In the genomic region with DNA sequence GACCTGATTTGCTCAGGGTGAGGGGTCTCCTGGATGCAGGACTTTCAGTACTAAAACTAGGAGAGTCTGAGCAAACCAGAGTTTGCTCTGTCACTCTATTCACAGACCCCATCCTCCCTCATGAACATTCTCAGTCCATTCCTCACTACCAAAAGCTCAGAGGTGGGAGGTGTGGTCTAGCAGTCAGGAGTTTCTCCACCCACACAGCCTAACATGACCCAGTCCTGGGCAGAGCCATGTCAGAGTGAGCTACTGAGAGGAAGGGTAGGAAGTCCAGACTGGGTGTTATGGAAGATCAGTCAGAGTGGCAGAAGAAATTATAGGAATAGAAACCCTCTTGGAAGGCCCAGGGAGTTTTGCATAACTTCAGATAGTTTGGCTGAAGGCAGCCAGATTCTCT, we compare ENCODE assay signal across 15 cellular contexts.
"Had no signal": no experiment of that assay in that cellular context is flagged by ENCODE, and none has a peak within 500 bp of the region (broad histone marks: within the 10 kb centered on the region; RNA-seq: fewer than 3 reads in every experiment).

No MANE protein-coding gene starts in this region.

- H3K4me1 ChIP-seq: right atrium auricular region, testis had no signal

- H3K4me3 ChIP-seq: coronary artery, right atrium auricular region, testis had no signal

- H3K36me3 ChIP-seq: right atrium auricular region had no signal

- FAIRE-seq: endometrium, small intestine had no signal

- DNase-seq: activated CD4-positive, alpha-beta T cell treated with anti-CD3 and anti-CD28 coated beads for 36 hours; activated CD4-positive, alpha-beta T cell treated with anti-CD3 and anti-CD28 coated beads, Interleukin-2, amount 50 U/mL, for 48 hours; activated gamma-delta T cell treated with Interleukin-2 at 50 U/mL for 16 hours; activated T-cell treated with anti-CD3 and anti-CD28 coated beads for 4 hours; amygdala; occipital lobe; small intestine; stimulated activated CD4-positive, alpha-beta T cell treated with anti-CD3 and anti-CD28 coated beads, Interleukin-4, amount 100 ng/mL, for 1 hour; testis had no signal

- H3K9me3 ChIP-seq: right atrium auricular region, testis had no signal

- H3K27me3 ChIP-seq: right atrium auricular region, testis had no signal

- ATAC-seq: activated CD4-positive, alpha-beta T cell treated with anti-CD3 and anti-CD28 coated beads for 36 hours; activated naive CD4-positive, alpha-beta T cell treated with anti-CD3 and anti-CD28 coated beads, Interleukin-2, amount 50 U/mL, for 72 hours; esophagus mucosa; WTC11 had no signal

- H3K27ac ChIP-seq: coronary artery, right atrium auricular region, testis had no signal
